8 cellular contexts compared by ENCODE assay signal in genomic region chr16:58196898-58197313, GRCh38. TPM values are rescaled to one million over a fixed set of nuclear protein-coding genes. Genes with fewer than 3 reads are reported as not detected.
A peak's percentile ranks its signal among the peaks of the same experiment; 100 is the strongest.
DNase-seq lines count a peak whose midpoint lies in the region; ATAC-seq and TF ChIP-seq lines count a peak whose summit lies in the region.

No MANE protein-coding gene starts in this region.

- H3K36me3 Mint-ChIP-seq in activated CD8-positive, alpha-beta memory T cell treated with anti-CD3 and anti-CD28 coated beads, Interleukin-2, amount 10 ng/mL, durations not matched to agents 7 days and 5 days, result peaks cover 31% of the 10 kb centered on the region
- H3K36me3 Mint-ChIP-seq in WTC11, result peaks cover 44% of the 10 kb centered on the region

- POLR2A ChIA-PET in WTC11 (lab: Charles Lee), result interaction anchor here (0.7 kb wide), 1 partner anchor 28 kb away, joined by 3 read pairs; no protein-coding TSS in a partner anchor

- no peak for ATAC-seq in activated CD8-positive, alpha-beta memory T cell treated with anti-CD3 and anti-CD28 coated beads, Interleukin-2, amount 10 ng/mL, durations not matched to agents 7 days and 5 days
- ATAC-seq in WTC11 (peak; percentile 13; the same call in 1 of the 2 replicates), HG03521 (IDR thresholded peaks at IDR 0.05; ENCODE audit: unreplicated experiment) (no peak)

- peak overlapping the region; percentile 80 for H3K4me3 Mint-ChIP-seq in activated CD8-positive, alpha-beta memory T cell treated with anti-CD3 and anti-CD28 coated beads, Interleukin-2, amount 10 ng/mL, durations not matched to agents 7 days and 5 days
- peak overlapping the region; percentile 84 for H3K4me3 Mint-ChIP-seq in WTC11

- peaks cover 37% of the 10 kb centered on the region for H3K4me1 Mint-ChIP-seq in activated CD8-positive, alpha-beta memory T cell treated with anti-CD3 and anti-CD28 coated beads, Interleukin-2, amount 10 ng/mL, durations not matched to agents 7 days and 5 days
- peaks cover 20% of the 10 kb centered on the region for H3K4me1 Mint-ChIP-seq in WTC11

- peaks cover 18% of the 10 kb centered on the region for H3K27me3 Mint-ChIP-seq in activated CD8-positive, alpha-beta memory T cell treated with anti-CD3 and anti-CD28 coated beads, Interleukin-2, amount 10 ng/mL, durations not matched to agents 7 days and 5 days
- peaks cover 20% of the 10 kb centered on the region for H3K27me3 Mint-ChIP-seq in WTC11 (ENCODE audit: low read depth)

- CTCF ChIA-PET in activated CD8-positive, alpha-beta memory T cell treated with anti-CD3 and anti-CD28 coated beads, Interleukin-2, amount 10 ng/mL, durations not matched to agents 7 days and 5 days (lab: Charles Lee), result interaction anchor here (0.5 to 2.9 kb wide), 4 partner anchors 9 to 347 kb away, joined by 3 to 9 read pairs (median 6); partner anchors contain the start of gene CFAP20
- CTCF ChIA-PET in WTC11 (lab: Charles Lee), result interaction anchor here (0.9 to 1.0 kb wide), 2 partner anchors 33 to 68 kb away, joined by 3 to 4 read pairs; partner anchors contain the start of gene CFAP20

- TF ChIP-seq CTCF in WTC11 (IDR thresholded peaks at IDR 0.05), result no peak

- no peak for DNase-seq in activated CD8-positive, alpha-beta memory T cell treated with anti-CD3 and anti-CD28 coated beads, Interleukin-2, amount 10 ng/mL, durations not matched to agents 7 days and 5 days
- no peak for DNase-seq in activated CD8-positive, alpha-beta memory T cell treated with anti-CD3 and anti-CD28 coated beads for 24 hours
- DNase-seq in WTC11 (ENCODE audit: low spot score) (no peak), germinal center (ENCODE audit: low spot score) (peak; percentile 19), retina (peak; percentile 5), ureter (ENCODE audit: low spot score) (no peak), NCI-H1105 treated with DMSO at 0.1 percent for 48 hours (lab: John Stamatoyannopoulos, UW) (no peak)

- H3K9me3 Mint-ChIP-seq in activated CD8-positive, alpha-beta memory T cell treated with anti-CD3 and anti-CD28 coated beads, Interleukin-2, amount 10 ng/mL, durations not matched to agents 7 days and 5 days (ENCODE audit: low read depth), result no peaks in the 10 kb centered on the region
- H3K9me3 Mint-ChIP-seq in WTC11, result no peaks in the 10 kb centered on the region

- peak overlapping the region; percentile 48 for H3K27ac Mint-ChIP-seq in activated CD8-positive, alpha-beta memory T cell treated with anti-CD3 and anti-CD28 coated beads, Interleukin-2, amount 10 ng/mL, durations not matched to agents 7 days and 5 days
- H3K27ac Mint-ChIP-seq in WTC11, result peak overlapping the region; percentile 84; the same call in 1 of the 2 replicates

TF ChIP-seq in WTC11, 78 proteins besides CTCF, POLR2A, EP300 and RAD21:
- TF ChIP-seq JAZF1 (CRISPR knock-in tag; IDR thresholded peaks at IDR 0.05) (no peak), NFE2L1 (CRISPR knock-in tag; IDR thresholded peaks at IDR 0.05) (no peak), GRHL2 (CRISPR knock-in tag; IDR thresholded peaks at IDR 0.05; ENCODE audit: insufficient replicate concordance, severe bottlenecking) (no peak), NR3C1 (CRISPR knock-in tag; conservative IDR thresholded peaks at IDR 0.05; ENCODE audit: low read depth) (no peak), ESRRA (CRISPR knock-in tag; IDR thresholded peaks at IDR 0.05; ENCODE audit: borderline replicate concordance) (no peak), FOXP1 (CRISPR knock-in tag; IDR thresholded peaks at IDR 0.05; ENCODE audit: borderline replicate concordance) (no peak), CREB1 (CRISPR knock-in tag; IDR thresholded peaks at IDR 0.05) (no peak), ZNF423 (CRISPR knock-in tag; IDR thresholded peaks at IDR 0.05) (no peak), FOXK1 (CRISPR knock-in tag; IDR thresholded peaks at IDR 0.05) (no peak), IRF1 (CRISPR knock-in tag; IDR thresholded peaks at IDR 0.05) (no peak)
- TF ChIP-seq, protein P1, sequence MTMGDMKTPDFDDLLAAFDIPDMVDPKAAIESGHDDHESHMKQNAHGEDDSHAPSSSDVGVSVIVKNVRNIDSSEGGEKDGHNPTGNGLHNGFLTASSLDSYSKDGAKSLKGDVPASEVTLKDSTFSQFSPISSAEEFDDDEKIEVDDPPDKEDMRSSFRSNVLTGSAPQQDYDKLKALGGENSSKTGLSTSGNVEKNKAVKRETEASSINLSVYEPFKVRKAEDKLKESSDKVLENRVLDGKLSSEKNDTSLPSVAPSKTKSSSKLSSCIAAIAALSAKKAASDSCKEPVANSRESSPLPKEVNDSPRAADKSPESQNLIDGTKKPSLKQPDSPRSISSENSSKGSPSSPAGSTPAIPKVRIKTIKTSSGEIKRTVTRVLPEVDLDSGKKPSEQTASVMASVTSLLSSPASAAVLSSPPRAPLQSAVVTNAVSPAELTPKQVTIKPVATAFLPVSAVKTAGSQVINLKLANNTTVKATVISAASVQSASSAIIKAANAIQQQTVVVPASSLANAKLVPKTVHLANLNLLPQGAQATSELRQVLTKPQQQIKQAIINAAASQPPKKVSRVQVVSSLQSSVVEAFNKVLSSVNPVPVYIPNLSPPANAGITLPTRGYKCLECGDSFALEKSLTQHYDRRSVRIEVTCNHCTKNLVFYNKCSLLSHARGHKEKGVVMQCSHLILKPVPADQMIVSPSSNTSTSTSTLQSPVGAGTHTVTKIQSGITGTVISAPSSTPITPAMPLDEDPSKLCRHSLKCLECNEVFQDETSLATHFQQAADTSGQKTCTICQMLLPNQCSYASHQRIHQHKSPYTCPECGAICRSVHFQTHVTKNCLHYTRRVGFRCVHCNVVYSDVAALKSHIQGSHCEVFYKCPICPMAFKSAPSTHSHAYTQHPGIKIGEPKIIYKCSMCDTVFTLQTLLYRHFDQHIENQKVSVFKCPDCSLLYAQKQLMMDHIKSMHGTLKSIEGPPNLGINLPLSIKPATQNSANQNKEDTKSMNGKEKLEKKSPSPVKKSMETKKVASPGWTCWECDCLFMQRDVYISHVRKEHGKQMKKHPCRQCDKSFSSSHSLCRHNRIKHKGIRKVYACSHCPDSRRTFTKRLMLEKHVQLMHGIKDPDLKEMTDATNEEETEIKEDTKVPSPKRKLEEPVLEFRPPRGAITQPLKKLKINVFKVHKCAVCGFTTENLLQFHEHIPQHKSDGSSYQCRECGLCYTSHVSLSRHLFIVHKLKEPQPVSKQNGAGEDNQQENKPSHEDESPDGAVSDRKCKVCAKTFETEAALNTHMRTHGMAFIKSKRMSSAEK (CRISPR knock-in tag; IDR thresholded peaks at IDR 0.05; ENCODE audit: borderline replicate concordance), result no peak
- TF ChIP-seq, protein P2, sequence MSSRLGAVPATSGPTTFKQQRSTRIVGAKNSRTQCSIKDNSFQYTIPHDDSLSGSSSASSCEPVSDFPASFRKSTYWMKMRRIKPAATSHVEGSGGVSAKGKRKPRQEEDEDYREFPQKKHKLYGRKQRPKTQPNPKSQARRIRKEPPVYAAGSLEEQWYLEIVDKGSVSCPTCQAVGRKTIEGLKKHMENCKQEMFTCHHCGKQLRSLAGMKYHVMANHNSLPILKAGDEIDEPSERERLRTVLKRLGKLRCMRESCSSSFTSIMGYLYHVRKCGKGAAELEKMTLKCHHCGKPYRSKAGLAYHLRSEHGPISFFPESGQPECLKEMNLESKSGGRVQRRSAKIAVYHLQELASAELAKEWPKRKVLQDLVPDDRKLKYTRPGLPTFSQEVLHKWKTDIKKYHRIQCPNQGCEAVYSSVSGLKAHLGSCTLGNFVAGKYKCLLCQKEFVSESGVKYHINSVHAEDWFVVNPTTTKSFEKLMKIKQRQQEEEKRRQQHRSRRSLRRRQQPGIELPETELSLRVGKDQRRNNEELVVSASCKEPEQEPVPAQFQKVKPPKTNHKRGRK (CRISPR knock-in tag; IDR thresholded peaks at IDR 0.05; ENCODE audit: borderline replicate concordance), result no peak
- TF ChIP-seq, protein P3, sequence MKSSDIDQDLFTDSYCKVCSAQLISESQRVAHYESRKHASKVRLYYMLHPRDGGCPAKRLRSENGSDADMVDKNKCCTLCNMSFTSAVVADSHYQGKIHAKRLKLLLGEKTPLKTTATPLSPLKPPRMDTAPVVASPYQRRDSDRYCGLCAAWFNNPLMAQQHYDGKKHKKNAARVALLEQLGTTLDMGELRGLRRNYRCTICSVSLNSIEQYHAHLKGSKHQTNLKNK (CRISPR knock-in tag; IDR thresholded peaks at IDR 0.05), result no peak

RNA-seq across cellular contexts. Expression of gene CSNK2A2, which starts 1.0 kb away (rescaled TPM):
- 10 to 100 TPM; 57.8 to 72.5 TPM for total RNA-seq in activated CD8-positive, alpha-beta memory T cell treated with anti-CD3 and anti-CD28 coated beads, Interleukin-2, amount 10 ng/mL, durations not matched to agents 7 days and 5 days
- 113 to 118 TPM (median 114 TPM) in 3 replicates for total RNA-seq in WTC11 (2021)
- total RNA-seq in ureter, result 64.1 TPM

Comparison
In these comparisons a context has a peak if more than half of its experiments do, and no peak if none do; other contexts are left out.
1. DNase-seq: peak in germinal center (single experiment) and retina (single experiment); none in activated CD8-positive, alpha-beta memory T cell treated with anti-CD3 and anti-CD28 coated beads, Interleukin-2, amount 10 ng/mL, durations not matched to agents 7 days and 5 days (single experiment), activated CD8-positive, alpha-beta memory T cell treated with anti-CD3 and anti-CD28 coated beads for 24 hours (single experiment), WTC11 (single experiment), ureter (single experiment) and NCI-H1105 treated with DMSO at 0.1 percent for 48 hours (single experiment).